13 cellular contexts compared by ENCODE assay signal in the genomic region with DNA sequence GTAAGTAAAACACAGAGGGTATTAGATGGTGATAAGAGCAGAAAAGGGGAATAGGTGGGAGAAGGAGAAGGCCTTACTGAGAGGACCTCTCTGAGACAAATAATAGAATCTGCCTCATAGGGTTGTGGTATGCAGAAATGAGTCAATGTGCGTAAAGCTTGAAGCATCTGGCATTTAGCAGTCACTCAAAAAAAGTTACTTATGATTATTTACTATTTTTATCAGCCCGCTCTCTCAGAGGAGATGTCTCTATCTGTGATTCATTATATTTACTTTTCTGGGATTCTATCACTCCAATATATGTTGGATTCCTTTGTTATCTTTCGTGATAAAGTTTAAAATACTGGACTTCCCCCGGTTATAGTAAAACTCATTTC. TPM values are rescaled to one million over a fixed set of nuclear protein-coding genes. Genes with fewer than 3 reads are reported as not detected.
A peak's percentile ranks its signal among the peaks of the same experiment; 100 is the strongest.
DNase-seq lines count a peak whose midpoint lies in the region; ATAC-seq, FAIRE-seq and TF ChIP-seq lines count a peak whose summit lies in the region.
"Had no signal": no experiment of that assay in that cellular context is flagged by ENCODE, and none has a peak within 500 bp of the region (broad histone marks: within the 10 kb centered on the region; RNA-seq: fewer than 3 reads in every experiment).

No MANE protein-coding gene starts in this region.

- H3K18ac ChIP-seq in mesenchymal stem cell (ENCODE audit: low read depth in 1 of 2, low read length in 2 of 2) = no peak overlapping the region

- no peaks in the 10 kb centered on the region for H3K79me1 ChIP-seq in mesenchymal stem cell (replicated peaks; ENCODE audit: low read length, poor library complexity, severe bottlenecking)

- H3K4me1 Mint-ChIP-seq in astrocyte (ENCODE audit: low read depth, unreplicated experiment) = peaks cover 52% of the 10 kb centered on the region
- H3K4me1 Mint-ChIP-seq in activated T-cell treated with anti-CD3 and anti-CD28 coated beads, Interleukin-2, amount 50 U/mL, for 24 hours (ENCODE audit: low read depth) = peaks cover 7% of the 10 kb centered on the region
- H3K4me1 Mint-ChIP-seq: CD4-positive, CD25-positive, alpha-beta regulatory T cell; stimulated activated naive CD8-positive, alpha-beta T cell treated with anti-CD3 and anti-CD28 coated beads, Interleukin-15, amount 100 ng/mL, for 72 hours had no signal

- H3K4me3 ChIP-seq in astrocyte (ENCODE audit: insufficient read depth, low read depth, low read length) = no peak overlapping the region
- no peak overlapping the region for H3K4me3 ChIP-seq in mesenchymal stem cell (ENCODE audit: insufficient read depth in 1 of 2, low read depth in 1 of 2, low read length in 2 of 2)
- H3K4me3 ChIP-seq: mucosa of descending colon had no signal

- peak overlapping the region; percentile 86 for H3K27ac ChIP-seq in astrocyte (ENCODE audit: low read depth, low read length)
- H3K27ac ChIP-seq in mesenchymal stem cell (ENCODE audit: low read length, poor library complexity, severe bottlenecking) = no peak overlapping the region

- H3K9ac ChIP-seq in astrocyte (ENCODE audit: low read length) = peak overlapping the region; percentile 74
- H3K9ac ChIP-seq in mesenchymal stem cell (ENCODE audit: low read length) = no peak overlapping the region

- H2BK5ac ChIP-seq in mesenchymal stem cell (ENCODE audit: low read depth, low read length, poor library complexity, severe bottlenecking) = no peak overlapping the region

- 31% methylated on average over 2 of the region's 4 CpGs for WGBS in mesenchymal stem cell

- H3K36me3 Mint-ChIP-seq in astrocyte (ENCODE audit: low read depth, unreplicated experiment) = no peaks in the 10 kb centered on the region
- no peaks in the 10 kb centered on the region for H3K36me3 Mint-ChIP-seq in activated T-cell treated with anti-CD3 and anti-CD28 coated beads, Interleukin-2, amount 50 U/mL, for 24 hours (ENCODE audit: low read depth)
- H3K36me3 Mint-ChIP-seq: CD4-positive, CD25-positive, alpha-beta regulatory T cell had no signal

- H2BK120ac ChIP-seq in mesenchymal stem cell (ENCODE audit: low read depth, low read length) = no peak overlapping the region

- H3K4me1 ChIP-seq in astrocyte (ENCODE audit: insufficient read depth, low read length) = peaks cover 57% of the 10 kb centered on the region
- H3K4me1 ChIP-seq in mesenchymal stem cell (ENCODE audit: control insufficient read depth, insufficient read depth, low read depth, low read length) = peaks cover 12% of the 10 kb centered on the region

- ATAC-seq in HG02885 (IDR thresholded peaks at IDR 0.05; ENCODE audit: poor library complexity, unreplicated experiment) = peak; percentile 69
- no peak for ATAC-seq in GM19395 (IDR thresholded peaks at IDR 0.05; ENCODE audit: unreplicated experiment)
- ATAC-seq: mucosa of descending colon; stimulated activated naive CD8-positive, alpha-beta T cell treated with anti-CD3 and anti-CD28 coated beads, Interleukin-15, amount 100 ng/mL, for 72 hours had no signal

- peaks cover 4% of the 10 kb centered on the region for H3K79me2 ChIP-seq in astrocyte (ENCODE audit: insufficient read depth, low read length)

- no peaks in the 10 kb centered on the region for H3K27me3 Mint-ChIP-seq in astrocyte (ENCODE audit: low read depth, unreplicated experiment)
- H3K27me3 Mint-ChIP-seq in activated T-cell treated with anti-CD3 and anti-CD28 coated beads, Interleukin-2, amount 50 U/mL, for 24 hours = peaks cover 20% of the 10 kb centered on the region
- H3K27me3 Mint-ChIP-seq: CD4-positive, CD25-positive, alpha-beta regulatory T cell had no signal

- no peak overlapping the region for H3K27ac Mint-ChIP-seq in astrocyte (ENCODE audit: unreplicated experiment)
- no peak overlapping the region for H3K27ac Mint-ChIP-seq in activated T-cell treated with anti-CD3 and anti-CD28 coated beads, Interleukin-2, amount 50 U/mL, for 24 hours

- H2BK12ac ChIP-seq in mesenchymal stem cell (ENCODE audit: low read length in 2 of 2) = peak overlapping the region in 1 of 2 experiments; percentile 80

- TF ChIP-seq CTCF in astrocyte (IDR thresholded peaks at IDR 0.05; ENCODE audit: insufficient read depth, low read depth, low read length) = no peak

- H3K36me3 ChIP-seq in astrocyte (ENCODE audit: insufficient read depth, low read length) = no peaks in the 10 kb centered on the region
- no peaks in the 10 kb centered on the region for H3K36me3 ChIP-seq in mesenchymal stem cell (ENCODE audit: control insufficient read depth in 1 of 2, insufficient read depth in 2 of 2, low read depth in 1 of 2, low read length in 2 of 2)

- no peaks in the 10 kb centered on the region for H3K9me3 ChIP-seq in astrocyte (ENCODE audit: insufficient read depth, low read depth, low read length)
- H3K9me3 ChIP-seq in mesenchymal stem cell (ENCODE audit: control insufficient read depth, low read length) = no peaks in the 10 kb centered on the region
- H3K9me3 ChIP-seq: mucosa of descending colon had no signal

- H2AK5ac ChIP-seq in mesenchymal stem cell (ENCODE audit: low read length, severe bottlenecking) = no peak overlapping the region

- no peak overlapping the region for H3K14ac ChIP-seq in mesenchymal stem cell (ENCODE audit: low read length in 2 of 2)

- no peak overlapping the region for H4K8ac ChIP-seq in mesenchymal stem cell (ENCODE audit: low read length)

- peak; percentile 92 for DNase-seq in EH (ENCODE audit: low read depth)
- DNase-seq in astrocyte (ENCODE audit: low read depth) = peak; percentile 91
- DNase-seq in mesenchymal stem cell = peak; percentile 76
- DNase-seq in NCI-H82 treated with DMSO at 0.1 percent for 48 hours (lab: John Stamatoyannopoulos, UW; ENCODE audit: unreplicated experiment) = no peak
- DNase-seq in activated T-cell treated with anti-CD3 and anti-CD28 coated beads, Interleukin-2, amount 50 U/mL, for 24 hours = no peak
- no peak for DNase-seq in activated naive CD4-positive, alpha-beta T cell treated with anti-CD3 and anti-CD28 coated beads, Interleukin-2, amount 50 U/mL, for 16 hours
- DNase-seq: CD4-positive, CD25-positive, alpha-beta regulatory T cell; central memory CD4-positive, alpha-beta T cell; mucosa of descending colon; stimulated activated naive CD8-positive, alpha-beta T cell treated with anti-CD3 and anti-CD28 coated beads, Interleukin-15, amount 100 ng/mL, for 72 hours; T1000 had no signal

- H3K27me3 ChIP-seq in astrocyte (ENCODE audit: insufficient read depth, low read length) (no peaks in the 10 kb centered on the region), mesenchymal stem cell (ENCODE audit: control insufficient read depth in 1 of 2, insufficient read depth in 1 of 2, low read length in 2 of 2) (no peaks in the 10 kb centered on the region)

- no peak overlapping the region for H4K91ac ChIP-seq in mesenchymal stem cell (ENCODE audit: low read length)

- H3K4ac ChIP-seq in mesenchymal stem cell (ENCODE audit: low read depth in 1 of 2, low read length in 2 of 2) = no peak overlapping the region

- no peaks in the 10 kb centered on the region for H3K9me3 Mint-ChIP-seq in astrocyte (ENCODE audit: unreplicated experiment)
- H3K9me3 Mint-ChIP-seq in activated T-cell treated with anti-CD3 and anti-CD28 coated beads, Interleukin-2, amount 50 U/mL, for 24 hours = no peaks in the 10 kb centered on the region
- H3K9me3 Mint-ChIP-seq: stimulated activated naive CD8-positive, alpha-beta T cell treated with anti-CD3 and anti-CD28 coated beads, Interleukin-15, amount 100 ng/mL, for 72 hours had no signal

- FAIRE-seq in astrocyte (lab: Jason Lieb, UNC) = no peak

- peak overlapping the region; percentile 70 for H3K4me2 ChIP-seq in astrocyte (ENCODE audit: low read length)
- no peak overlapping the region for H3K4me2 ChIP-seq in mesenchymal stem cell (ENCODE audit: low read length, poor library complexity, severe bottlenecking)

- H2BK15ac ChIP-seq in mesenchymal stem cell (ENCODE audit: low read depth, poor library complexity, severe bottlenecking) = no peak overlapping the region

- H3K4me3 Mint-ChIP-seq in astrocyte (ENCODE audit: unreplicated experiment) = no peak overlapping the region
- H3K4me3 Mint-ChIP-seq in activated T-cell treated with anti-CD3 and anti-CD28 coated beads, Interleukin-2, amount 50 U/mL, for 24 hours = no peak overlapping the region
- H3K4me3 Mint-ChIP-seq: CD4-positive, CD25-positive, alpha-beta regulatory T cell; stimulated activated naive CD8-positive, alpha-beta T cell treated with anti-CD3 and anti-CD28 coated beads, Interleukin-15, amount 100 ng/mL, for 72 hours had no signal

- H3K23ac ChIP-seq in mesenchymal stem cell (ENCODE audit: low read length in 2 of 2) = no peak overlapping the region

- no peaks in the 10 kb centered on the region for H4K20me1 ChIP-seq in astrocyte (ENCODE audit: insufficient read depth, low read length)

- H2AFZ ChIP-seq in astrocyte (ENCODE audit: low read depth, low read length) (no peak overlapping the region), mesenchymal stem cell (ENCODE audit: low read depth, low read length) (no peak overlapping the region)

RNA-seq across cellular contexts. Expression of gene TM4SF1, which starts 4.6 kb away (rescaled TPM):
- total RNA-seq in astrocyte = 28.9 and 31.3 TPM in 2 replicates
- polyA plus RNA-seq in mesenchymal stem cell (2013, experiment 1 of 2) = 80.3 TPM
- 86.8 TPM for polyA plus RNA-seq in mesenchymal stem cell (2013, experiment 2 of 2)
- polyA plus RNA-seq: CD4-positive, CD25-positive, alpha-beta regulatory T cell had no signal

RNA-seq across cellular contexts. Expression of gene TM4SF18, which starts 48.6 kb away (rescaled TPM):
- total RNA-seq in astrocyte = 4.0 and 5.6 TPM in 2 replicates
- 0.94 TPM for polyA plus RNA-seq in mesenchymal stem cell (2013, experiment 1 of 2)
- polyA plus RNA-seq in mesenchymal stem cell (2013, experiment 2 of 2) = 0.88 TPM
- total RNA-seq: CD4-positive, CD25-positive, alpha-beta regulatory T cell had no signal
- polyA plus RNA-seq: CD4-positive, CD25-positive, alpha-beta regulatory T cell had no signal

Comparison
In these comparisons a context has a peak if more than half of its experiments do, and no peak if none do; other contexts are left out.
1. DNase-seq: peak in EH (single experiment), astrocyte (single experiment) and mesenchymal stem cell (single experiment); none in NCI-H82 treated with DMSO at 0.1 percent for 48 hours (single experiment), activated T-cell treated with anti-CD3 and anti-CD28 coated beads, Interleukin-2, amount 50 U/mL, for 24 hours (single experiment) and activated naive CD4-positive, alpha-beta T cell treated with anti-CD3 and anti-CD28 coated beads, Interleukin-2, amount 50 U/mL, for 16 hours (single experiment).